Comparison of ENCODE assay signal across 7 cellular contexts in genomic region chr11:57476223-57476882, GRCh38. TPM values are rescaled to one million over a fixed set of nuclear protein-coding genes. Genes with fewer than 3 reads are reported as not detected.
DNase-seq lines count a peak whose midpoint lies in the region; ATAC-seq and TF ChIP-seq lines count a peak whose summit lies in the region.
"Had no signal": no experiment of that assay in that cellular context is flagged by ENCODE, and none has a peak within 500 bp of the region (broad histone marks: within the 10 kb centered on the region; RNA-seq: fewer than 3 reads in every experiment).

No MANE protein-coding gene starts in this region.

- H3K9me3 ChIP-seq in Panc1 (ENCODE audit: control insufficient read depth, insufficient read depth, low read depth, low read length) = no peaks in the 10 kb centered on the region

- POLR2A ChIA-PET in Panc1 (lab: Charles Lee) = no interaction called here

- peaks cover 15% of the 10 kb centered on the region for H3K27me3 ChIP-seq in Panc1 (ENCODE audit: control insufficient read depth, insufficient read depth, low read length)

- in situ Hi-C loops in Panc1 (cut with HindIII; ENCODE audit: low pct_unique_long_range_greater_than_20kb, low sequenced_read_pairs) = no loop called here

- CTCF ChIA-PET in Panc1 (lab: Charles Lee) = interaction anchor here (0.6 to 1.2 kb wide), 5 partner anchors 13 to 130 kb away, joined by 3 to 5 read pairs (median 4); no protein-coding TSS in a partner anchor

- H3K27ac ChIP-seq in Panc1 (ENCODE audit: low read length) = no peak overlapping the region
- H3K27ac ChIP-seq: epithelial cell of prostate had no signal

- peak; percentile 32 for ATAC-seq in Panc1

- BruUV-seq in Panc1 (replicated peaks; lab: Mats Ljungman, UMichigan) = no TSS peak

- H3K36me3 ChIP-seq in Panc1 (ENCODE audit: control insufficient read depth, insufficient read depth, low read length) = no peaks in the 10 kb centered on the region

- TF ChIP-seq CTCF in Panc1 (IDR thresholded peaks at IDR 0.05) (no peak), fibroblast of the aortic adventitia (IDR thresholded peaks at IDR 0.05; ENCODE audit: insufficient read depth, low read length) (no peak)

- no peaks in the 10 kb centered on the region; the same call in 1 of the 2 replicates for H3K4me1 ChIP-seq in Panc1 (ENCODE audit: control insufficient read depth, insufficient read depth, low read length)

- intact Hi-C loops in Panc1 (cut with micrococcal nuclease; ENCODE audit: unreplicated experiment) = no loop called here

- DNase-seq in NCI-H1105 treated with DMSO at 0.1 percent for 48 hours (lab: John Stamatoyannopoulos, UW) (peak; percentile 41), NCI-H1105 (lab: John Stamatoyannopoulos, UW) (no peak), Panc1 (ENCODE audit: low read depth, low spot score) (no peak), fibroblast of the aortic adventitia (ENCODE audit: low read depth) (no peak), medulla oblongata (ENCODE audit: extremely low spot score) (no peak)
- DNase-seq in stimulated activated CD8-positive, alpha-beta memory T cell treated with anti-CD3 and anti-CD28 coated beads, Interleukin-12 subunit alpha, Interleukin-12 subunit beta, amount 100 ng/mL, for 4 hours (ENCODE audit: low read depth) = peak; percentile 33

- H3K4me3 ChIP-seq in Panc1 (ENCODE audit: low read depth in 2 of 2, low read length in 2 of 2) (peak overlapping the region; percentile 34 to 39), fibroblast of the aortic adventitia (ENCODE audit: low read depth, low read length) (peak overlapping the region; percentile 44)

RNA-seq across cellular contexts. Expression of gene RTN4RL2, which starts 16.0 kb away (rescaled TPM):
- total RNA-seq in Panc1 (2021; ENCODE audit: unreplicated experiment) (0.90 TPM), fibroblast of the aortic adventitia (ENCODE audit: low replicate concordance) (0.09 and 0.90 TPM in 2 replicates)
- 0.87 TPM for polyA plus RNA-seq in Panc1 (2012; ENCODE audit: insufficient read length)

RNA-seq across cellular contexts. Expression of gene SLC43A1, which starts 39.1 kb away (rescaled TPM):
- 2.0 TPM for total RNA-seq in Panc1 (2021; ENCODE audit: unreplicated experiment)
- 2.9 TPM for polyA plus RNA-seq in Panc1 (2012; ENCODE audit: insufficient read length)
- total RNA-seq in fibroblast of the aortic adventitia (ENCODE audit: low replicate concordance) = 11.4 and 15.3 TPM in 2 replicates

RNA-seq across cellular contexts. Expression of gene SLC43A3, which starts 49.4 kb away (rescaled TPM):
- total RNA-seq in Panc1 (2021; ENCODE audit: unreplicated experiment) (8.6 TPM), fibroblast of the aortic adventitia (ENCODE audit: low replicate concordance) (44.3 and 74.3 TPM in 2 replicates)
- 7.3 TPM for polyA plus RNA-seq in Panc1 (2012; ENCODE audit: insufficient read length)

RNA-seq across cellular contexts. Expression of gene TIMM10, which starts 54.2 kb away (rescaled TPM):
- total RNA-seq in Panc1 (2021; ENCODE audit: unreplicated experiment) (152 TPM), fibroblast of the aortic adventitia (ENCODE audit: low replicate concordance) (32.1 and 77.5 TPM in 2 replicates)
- polyA plus RNA-seq in Panc1 (2012; ENCODE audit: insufficient read length) = 107 TPM

Comparison
In these comparisons a context has a peak if more than half of its experiments do, and no peak if none do; other contexts are left out.
1. DNase-seq: peak in NCI-H1105 treated with DMSO at 0.1 percent for 48 hours (single experiment) and stimulated activated CD8-positive, alpha-beta memory T cell treated with anti-CD3 and anti-CD28 coated beads, Interleukin-12 subunit alpha, Interleukin-12 subunit beta, amount 100 ng/mL, for 4 hours (single experiment); none in NCI-H1105 (single experiment), Panc1 (single experiment), fibroblast of the aortic adventitia (single experiment) and medulla oblongata (single experiment).